In genomic region chr3:177776656-177777055, GRCh38 we compare ENCODE assay signal across 12 cellular contexts.
A peak's percentile ranks its signal among the peaks of the same experiment; 100 is the strongest.
DNase-seq lines count a peak whose midpoint lies in the region; ATAC-seq and TF ChIP-seq lines count a peak whose summit lies in the region.
"Had no signal": no experiment of that assay in that cellular context is flagged by ENCODE, and none has a peak within 500 bp of the region (broad histone marks: within the 10 kb centered on the region; RNA-seq: fewer than 3 reads in every experiment).

No MANE protein-coding gene starts in this region.

- no peak overlapping the region for H3K4me3 ChIP-seq in fibroblast of mammary gland (ENCODE audit: control insufficient read depth, low read depth, low read length)
- H3K4me3 ChIP-seq in skeletal muscle satellite cell (ENCODE audit: low read length), result no peak overlapping the region
- H3K4me3 ChIP-seq: skin epidermis had no signal

- no peak overlapping the region for H3K27ac ChIP-seq in RWPE1
- H3K27ac ChIP-seq: skin epidermis had no signal

- ATAC-seq in GM18861 (IDR thresholded peaks at IDR 0.05; ENCODE audit: unreplicated experiment), result no peak

- CTCF ChIA-PET in RWPE1 (lab: Yijun Ruan, JAX), result interaction anchor here (0.5 to 0.7 kb wide), 2 partner anchors 47 to 216 kb away, joined by 3 to 4 read pairs; no protein-coding TSS in a partner anchor

- H3K4me1 ChIP-seq in skeletal muscle satellite cell (ENCODE audit: control insufficient read depth, insufficient read depth, low read length), result peaks cover 23% of the 10 kb centered on the region

- no peak overlapping the region for H3K4me2 ChIP-seq in skeletal muscle satellite cell (ENCODE audit: low read length)

- DNase-seq in NCI-H345 (lab: John Stamatoyannopoulos, UW) (peak; percentile 35), NCI-H345 treated with DMSO at 0.1 percent for 48 hours (lab: John Stamatoyannopoulos, UW; ENCODE audit: unreplicated experiment) (no peak), RWPE1 (ENCODE audit: low spot score) (peak; percentile 64), fibroblast of mammary gland (ENCODE audit: low read depth) (peak; percentile 71), T-helper 9 cell (no peak)
- no peak for DNase-seq in activated CD8-positive, alpha-beta memory T cell treated with anti-CD3 and anti-CD28 coated beads for 24 hours
- DNase-seq: activated T-cell treated with anti-CD3 and anti-CD28 coated beads, Interleukin-2, amount 50 U/mL, for 24 hours; left cardiac atrium; stimulated activated naive CD4-positive, alpha-beta T cell treated with Interleukin-2 at 50 U/mL for 16 hours had no signal

- no peaks in the 10 kb centered on the region for H3K36me3 ChIP-seq in skeletal muscle satellite cell (ENCODE audit: insufficient read depth, low read length)

- POLR2A ChIA-PET in RWPE1 (lab: Yijun Ruan, JAX; ENCODE audit: low non-redundant PET), result no interaction called here

- peak overlapping the region; percentile 3 for H3K9ac ChIP-seq in skeletal muscle satellite cell (ENCODE audit: low read depth, low read length)

- H3K9me3 ChIP-seq in skeletal muscle satellite cell (replicated peaks; ENCODE audit: low read length), result no peaks in the 10 kb centered on the region

- no peaks in the 10 kb centered on the region for H3K27me3 ChIP-seq in skeletal muscle satellite cell (ENCODE audit: control insufficient read depth, insufficient read depth, low read length)

- no peak for TF ChIP-seq CTCF in RWPE1 (conservative IDR thresholded peaks at IDR 0.05; ENCODE audit: low read depth)
- TF ChIP-seq CTCF in fibroblast of mammary gland (conservative IDR thresholded peaks at IDR 0.05; ENCODE audit: control insufficient read depth, insufficient read depth, low read depth, low read length), result no peak

Comparison
In these comparisons a context has a peak if more than half of its experiments do, and no peak if none do; other contexts are left out.
1. DNase-seq: peak in NCI-H345 (single experiment), RWPE1 (single experiment) and fibroblast of mammary gland (single experiment); none in NCI-H345 treated with DMSO at 0.1 percent for 48 hours (single experiment), activated CD8-positive, alpha-beta memory T cell treated with anti-CD3 and anti-CD28 coated beads for 24 hours (single experiment) and T-helper 9 cell (single experiment).